In genomic region chr12:57118711-57119271, GRCh38 we compare ENCODE assay signal across 1 cellular context.
TF ChIP-seq lines count a peak whose summit lies in the region.

No MANE protein-coding gene starts in this region.

TF ChIP-seq in endothelial cell of umbilical vein, 7 proteins besides CTCF, POLR2A, EP300 and RAD21:
- no peak for TF ChIP-seq EZH2 (IDR thresholded peaks at IDR 0.05; ENCODE audit: borderline replicate concordance, low read depth, low read length, severe bottlenecking)
- peak; percentile 18 for TF ChIP-seq FOS (IDR thresholded peaks at IDR 0.05; ENCODE audit: borderline replicate concordance, insufficient read depth, low read length)
